Comparison of ENCODE assay signal across 8 cellular contexts in the genomic region with DNA sequence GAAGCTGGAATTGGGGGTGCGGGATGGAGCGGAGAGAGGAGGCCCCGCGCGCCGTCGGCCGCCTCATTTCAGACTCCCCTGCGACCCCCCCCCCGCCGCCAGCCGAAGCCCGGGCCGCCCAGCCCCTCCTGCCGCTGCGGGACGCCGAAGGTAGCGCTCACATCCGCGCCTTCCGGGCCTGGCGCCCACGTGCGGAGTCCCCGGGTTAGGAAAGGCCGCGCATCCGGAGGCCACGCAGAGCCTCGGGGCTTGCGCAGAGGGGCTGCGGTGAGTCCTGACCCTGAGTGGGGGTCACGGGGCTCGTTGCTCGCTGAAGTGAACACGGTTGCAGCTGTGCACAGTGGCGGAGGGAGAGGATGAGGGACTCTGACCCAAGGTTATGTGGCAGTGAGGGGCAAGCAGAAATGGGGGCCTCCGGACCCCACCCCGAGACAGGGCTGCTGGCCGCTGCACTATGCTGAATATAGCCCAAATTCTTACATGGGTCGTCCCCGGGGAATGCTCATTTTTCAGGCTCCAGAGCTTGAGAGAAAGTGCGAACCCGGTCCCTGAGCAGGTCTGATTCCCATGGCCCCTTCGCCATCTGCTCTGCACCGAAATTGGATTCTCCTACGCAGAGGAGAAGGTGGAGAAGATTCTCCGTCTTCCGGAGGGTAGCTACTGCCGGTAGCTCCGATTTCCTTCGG. TPM values are rescaled to one million over a fixed set of nuclear protein-coding genes. Genes with fewer than 3 reads are reported as not detected.
A peak's percentile ranks its signal among the peaks of the same experiment; 100 is the strongest.
DNase-seq lines count a peak whose midpoint lies in the region; ATAC-seq and TF ChIP-seq lines count a peak whose summit lies in the region.

No MANE protein-coding gene starts in this region.

- peak; percentile 39 for DNase-seq in NCI-H345 (lab: John Stamatoyannopoulos, UW)
- no peak for DNase-seq in NCI-H345 treated with DMSO at 0.1 percent for 48 hours (lab: John Stamatoyannopoulos, UW; ENCODE audit: unreplicated experiment)
- DNase-seq in NCI-H1105 (lab: John Stamatoyannopoulos, UW), result peak; percentile 0
- peak; percentile 82 for DNase-seq in activated CD8-positive, alpha-beta T cell treated with anti-CD3 and anti-CD28 coated beads for 36 hours
- DNase-seq in mucosa of gallbladder (ENCODE audit: low spot score), result peak; percentile 24
- peak; percentile 28 to 67 for DNase-seq in stimulated activated effector memory CD8-positive, alpha-beta T cell treated with anti-CD3 and anti-CD28 coated beads, Interleukin-12 subunit alpha, Interleukin-12 subunit beta, amount 100 ng/mL, for 72 hours (ENCODE audit: low spot score in 2 of 2)

- no peaks in the 10 kb centered on the region for H3K27me3 Mint-ChIP-seq in activated CD8-positive, alpha-beta T cell treated with anti-CD3 and anti-CD28 coated beads for 36 hours

- no peaks in the 10 kb centered on the region for H3K9me3 ChIP-seq in endocrine pancreas (ENCODE audit: control insufficient read depth, low read length)

- POLR2A ChIA-PET in activated CD8-positive, alpha-beta T cell treated with anti-CD3 and anti-CD28 coated beads for 36 hours (lab: Charles Lee), result interaction anchor here (0.9 to 2.1 kb wide), 6 partner anchors 9 to 164 kb away, joined by 3 to 6 read pairs (median 3); no protein-coding TSS in a partner anchor

- CTCF ChIA-PET in activated CD8-positive, alpha-beta T cell treated with anti-CD3 and anti-CD28 coated beads for 36 hours (lab: Charles Lee), result interaction anchor here (1.1 to 2.0 kb wide), 3 partner anchors 10 to 41 kb away, joined by 3 to 10 read pairs (median 4); no protein-coding TSS in a partner anchor

- no peaks in the 10 kb centered on the region for H3K9me3 Mint-ChIP-seq in activated CD8-positive, alpha-beta T cell treated with anti-CD3 and anti-CD28 coated beads for 36 hours
- no peaks in the 10 kb centered on the region for H3K9me3 Mint-ChIP-seq in stimulated activated effector memory CD8-positive, alpha-beta T cell treated with anti-CD3 and anti-CD28 coated beads, Interleukin-12 subunit alpha, Interleukin-12 subunit beta, amount 100 ng/mL, for 72 hours

- H3K36me3 ChIP-seq in endocrine pancreas (ENCODE audit: control insufficient read depth, insufficient read depth, low read length), result no peaks in the 10 kb centered on the region

- no peaks in the 10 kb centered on the region for H3K4me1 ChIP-seq in endocrine pancreas (ENCODE audit: control insufficient read depth, insufficient read depth, low read length)

- no peak for TF ChIP-seq CTCF in activated CD8-positive, alpha-beta T cell treated with anti-CD3 and anti-CD28 coated beads for 36 hours (IDR thresholded peaks at IDR 0.05)

- intact Hi-C loops in activated CD8-positive, alpha-beta T cell treated with anti-CD3 and anti-CD28 coated beads for 36 hours (cut with micrococcal nuclease), result no loop called here

- peaks cover 49% of the 10 kb centered on the region for H3K36me3 Mint-ChIP-seq in activated CD8-positive, alpha-beta T cell treated with anti-CD3 and anti-CD28 coated beads for 36 hours (ENCODE audit: low read depth)
- H3K36me3 Mint-ChIP-seq in stimulated activated effector memory CD8-positive, alpha-beta T cell treated with anti-CD3 and anti-CD28 coated beads, Interleukin-12 subunit alpha, Interleukin-12 subunit beta, amount 100 ng/mL, for 72 hours, result no peaks in the 10 kb centered on the region

- peak overlapping the region; percentile 84 for H3K9ac ChIP-seq in endocrine pancreas (ENCODE audit: control insufficient read depth, insufficient read depth, low read length)

- peak overlapping the region; percentile 87 for H3K27ac Mint-ChIP-seq in activated CD8-positive, alpha-beta T cell treated with anti-CD3 and anti-CD28 coated beads for 36 hours
- H3K27ac Mint-ChIP-seq in stimulated activated effector memory CD8-positive, alpha-beta T cell treated with anti-CD3 and anti-CD28 coated beads, Interleukin-12 subunit alpha, Interleukin-12 subunit beta, amount 100 ng/mL, for 72 hours, result peak overlapping the region; percentile 50

- ATAC-seq in HG02588 (IDR thresholded peaks at IDR 0.05; ENCODE audit: unreplicated experiment), result peak; percentile 31
- ATAC-seq in activated CD8-positive, alpha-beta T cell treated with anti-CD3 and anti-CD28 coated beads for 36 hours, result peak; percentile 61
- peak; percentile 62 for ATAC-seq in stimulated activated effector memory CD8-positive, alpha-beta T cell treated with anti-CD3 and anti-CD28 coated beads, Interleukin-12 subunit alpha, Interleukin-12 subunit beta, amount 100 ng/mL, for 72 hours

- no peaks in the 10 kb centered on the region for H3K27me3 ChIP-seq in endocrine pancreas (ENCODE audit: control insufficient read depth, insufficient read depth, low read length)

- peak overlapping the region; percentile 86 for H3K4me3 Mint-ChIP-seq in activated CD8-positive, alpha-beta T cell treated with anti-CD3 and anti-CD28 coated beads for 36 hours
- H3K4me3 Mint-ChIP-seq in stimulated activated effector memory CD8-positive, alpha-beta T cell treated with anti-CD3 and anti-CD28 coated beads, Interleukin-12 subunit alpha, Interleukin-12 subunit beta, amount 100 ng/mL, for 72 hours, result peak overlapping the region; percentile 85

- peaks cover 73% of the 10 kb centered on the region for H3K4me1 Mint-ChIP-seq in activated CD8-positive, alpha-beta T cell treated with anti-CD3 and anti-CD28 coated beads for 36 hours (ENCODE audit: low read depth)
- peaks cover 38% of the 10 kb centered on the region for H3K4me1 Mint-ChIP-seq in stimulated activated effector memory CD8-positive, alpha-beta T cell treated with anti-CD3 and anti-CD28 coated beads, Interleukin-12 subunit alpha, Interleukin-12 subunit beta, amount 100 ng/mL, for 72 hours

- H3K4me3 ChIP-seq in endocrine pancreas (ENCODE audit: control insufficient read depth, insufficient read depth, low read length), result peak overlapping the region; percentile 48

RNA-seq across cellular contexts. Expression of a gene that starts 0.7 kb away (rescaled TPM):
- 10 to 100 TPM; 27.5 to 28.0 TPM for total RNA-seq in activated CD8-positive, alpha-beta T cell treated with anti-CD3 and anti-CD28 coated beads for 36 hours
- 20.6 TPM for total RNA-seq in mucosa of gallbladder
